17 cellular contexts compared by ENCODE assay signal in genomic region chr1:52641307-52641706, GRCh38. TPM values are rescaled to one million over a fixed set of nuclear protein-coding genes. Genes with fewer than 3 reads are reported as not detected.
DNase-seq lines count a peak whose midpoint lies in the region; ATAC-seq and TF ChIP-seq lines count a peak whose summit lies in the region.
"Had no signal": no experiment of that assay in that cellular context is flagged by ENCODE, and none has a peak within 500 bp of the region (broad histone marks: within the 10 kb centered on the region; RNA-seq: fewer than 3 reads in every experiment).

No MANE protein-coding gene starts in this region.

- CTCF ChIA-PET in activated CD8-positive, alpha-beta T cell treated with anti-CD3 and anti-CD28 coated beads, Interleukin-2, amount 10 ng/mL, durations not matched to agents 7 days and 5 days (lab: Charles Lee) = interaction anchor here (0.8 kb wide), 2 partner anchors 24 to 25 kb away, joined by 3 read pairs; no protein-coding TSS in a partner anchor

- H3K27ac Mint-ChIP-seq in activated CD8-positive, alpha-beta T cell treated with anti-CD3 and anti-CD28 coated beads, Interleukin-2, amount 10 ng/mL, durations not matched to agents 7 days and 5 days = peak overlapping the region; percentile 48
- peak overlapping the region; percentile 53 for H3K27ac Mint-ChIP-seq in nephron progenitor cell
- H3K27ac Mint-ChIP-seq: nephron had no signal

- no peak for ATAC-seq in activated CD8-positive, alpha-beta T cell treated with anti-CD3 and anti-CD28 coated beads, Interleukin-2, amount 10 ng/mL, durations not matched to agents 7 days and 5 days
- ATAC-seq in GM18909 (IDR thresholded peaks at IDR 0.05; ENCODE audit: poor library complexity, unreplicated experiment) (no peak), GM21381 (IDR thresholded peaks at IDR 0.05; ENCODE audit: unreplicated experiment) (no peak)
- ATAC-seq: esophagus mucosa, left ventricle myocardium superior had no signal

- peaks cover 44% of the 10 kb centered on the region for H3K4me1 Mint-ChIP-seq in activated CD8-positive, alpha-beta T cell treated with anti-CD3 and anti-CD28 coated beads, Interleukin-2, amount 10 ng/mL, durations not matched to agents 7 days and 5 days (ENCODE audit: low read depth)
- H3K4me1 Mint-ChIP-seq in nephron progenitor cell = peaks cover 41% of the 10 kb centered on the region

- POLR2A ChIA-PET in activated CD8-positive, alpha-beta T cell treated with anti-CD3 and anti-CD28 coated beads, Interleukin-2, amount 10 ng/mL, durations not matched to agents 7 days and 5 days (lab: Charles Lee) = interaction anchor here (1.0 kb wide), 1 partner anchor 8 kb away, joined by 4 read pairs; the partner anchor contains the start of gene SHISAL2A

- in situ Hi-C loops in GM13976 (cut with MboI; ENCODE audit: low sequenced_read_pairs, unreplicated experiment) = no loop called here

- TF ChIP-seq CTCF in GM13976 (IDR thresholded peaks at IDR 0.05; ENCODE audit: borderline replicate concordance, control extremely low read depth, extremely low read depth, insufficient read depth, missing control alignments) = no peak
- TF ChIP-seq CTCF in nephron progenitor cell (IDR thresholded peaks at IDR 0.05) = no peak

- no peaks in the 10 kb centered on the region for H3K9me3 Mint-ChIP-seq in activated CD8-positive, alpha-beta T cell treated with anti-CD3 and anti-CD28 coated beads, Interleukin-2, amount 10 ng/mL, durations not matched to agents 7 days and 5 days (ENCODE audit: insufficient read depth)
- no peaks in the 10 kb centered on the region for H3K9me3 Mint-ChIP-seq in nephron progenitor cell
- H3K9me3 Mint-ChIP-seq: nephron had no signal

- H3K36me3 Mint-ChIP-seq in activated CD8-positive, alpha-beta T cell treated with anti-CD3 and anti-CD28 coated beads, Interleukin-2, amount 10 ng/mL, durations not matched to agents 7 days and 5 days (ENCODE audit: low read depth) = peaks cover 18% of the 10 kb centered on the region
- H3K36me3 Mint-ChIP-seq in nephron progenitor cell (ENCODE audit: low read depth) = no peaks in the 10 kb centered on the region

- no peaks in the 10 kb centered on the region for H3K27me3 Mint-ChIP-seq in activated CD8-positive, alpha-beta T cell treated with anti-CD3 and anti-CD28 coated beads, Interleukin-2, amount 10 ng/mL, durations not matched to agents 7 days and 5 days (ENCODE audit: low read depth)
- peaks cover 8% of the 10 kb centered on the region for H3K27me3 Mint-ChIP-seq in nephron progenitor cell (ENCODE audit: low read depth, poor library complexity)

- H3K4me3 Mint-ChIP-seq in activated CD8-positive, alpha-beta T cell treated with anti-CD3 and anti-CD28 coated beads, Interleukin-2, amount 10 ng/mL, durations not matched to agents 7 days and 5 days = no peak overlapping the region
- H3K4me3 Mint-ChIP-seq in nephron progenitor cell = no peak overlapping the region
- H3K4me3 Mint-ChIP-seq: nephron had no signal

- DNase-seq in NCI-H2171 (lab: John Stamatoyannopoulos, UW) (peak; percentile 37), NCI-H2171 treated with DMSO at 0.1 percent for 48 hours (lab: John Stamatoyannopoulos, UW) (no peak), GM13976 (ENCODE audit: low spot score) (peak; percentile 60), nephron progenitor cell (no peak), COLO829 (ENCODE audit: low spot score) (no peak)
- no peak for DNase-seq in activated CD8-positive, alpha-beta T cell treated with anti-CD3 and anti-CD28 coated beads, Interleukin-2, amount 10 ng/mL, durations not matched to agents 7 days and 5 days
- DNase-seq: left ventricle myocardium superior; NCI-H187; sigmoid colon; stimulated activated naive CD4-positive, alpha-beta T cell treated with Interleukin-2 at 50 U/mL for 16 hours; T1000 had no signal

RNA-seq across cellular contexts. Expression of gene SHISAL2A, which starts 8.3 kb away (rescaled TPM):
- 1 to 10 TPM; 7.9 to 8.6 TPM for total RNA-seq in activated CD8-positive, alpha-beta T cell treated with anti-CD3 and anti-CD28 coated beads, Interleukin-2, amount 10 ng/mL, durations not matched to agents 7 days and 5 days
- total RNA-seq: left ventricle myocardium superior, LHCN-M2, RPMI7951, sigmoid colon had no signal

RNA-seq across cellular contexts. Expression of gene GPX7, which starts 39.1 kb away (rescaled TPM):
- 10 to 100 TPM; 10.0 to 10.4 TPM for total RNA-seq in activated CD8-positive, alpha-beta T cell treated with anti-CD3 and anti-CD28 coated beads, Interleukin-2, amount 10 ng/mL, durations not matched to agents 7 days and 5 days

RNA-seq across cellular contexts. Expression of gene COA7, which starts 56.8 kb away (rescaled TPM):
- total RNA-seq in activated CD8-positive, alpha-beta T cell treated with anti-CD3 and anti-CD28 coated beads, Interleukin-2, amount 10 ng/mL, durations not matched to agents 7 days and 5 days = 10 to 100 TPM; 16.5 to 17.0 TPM

Comparison
In these comparisons a context has a peak if more than half of its experiments do, and no peak if none do; other contexts are left out.
1. DNase-seq: peak in NCI-H2171 (single experiment) and GM13976 (single experiment); none in NCI-H2171 treated with DMSO at 0.1 percent for 48 hours (single experiment), activated CD8-positive, alpha-beta T cell treated with anti-CD3 and anti-CD28 coated beads, Interleukin-2, amount 10 ng/mL, durations not matched to agents 7 days and 5 days (single experiment), nephron progenitor cell (single experiment) and COLO829 (single experiment).